9 cellular contexts compared by ENCODE assay signal in the genomic region with DNA sequence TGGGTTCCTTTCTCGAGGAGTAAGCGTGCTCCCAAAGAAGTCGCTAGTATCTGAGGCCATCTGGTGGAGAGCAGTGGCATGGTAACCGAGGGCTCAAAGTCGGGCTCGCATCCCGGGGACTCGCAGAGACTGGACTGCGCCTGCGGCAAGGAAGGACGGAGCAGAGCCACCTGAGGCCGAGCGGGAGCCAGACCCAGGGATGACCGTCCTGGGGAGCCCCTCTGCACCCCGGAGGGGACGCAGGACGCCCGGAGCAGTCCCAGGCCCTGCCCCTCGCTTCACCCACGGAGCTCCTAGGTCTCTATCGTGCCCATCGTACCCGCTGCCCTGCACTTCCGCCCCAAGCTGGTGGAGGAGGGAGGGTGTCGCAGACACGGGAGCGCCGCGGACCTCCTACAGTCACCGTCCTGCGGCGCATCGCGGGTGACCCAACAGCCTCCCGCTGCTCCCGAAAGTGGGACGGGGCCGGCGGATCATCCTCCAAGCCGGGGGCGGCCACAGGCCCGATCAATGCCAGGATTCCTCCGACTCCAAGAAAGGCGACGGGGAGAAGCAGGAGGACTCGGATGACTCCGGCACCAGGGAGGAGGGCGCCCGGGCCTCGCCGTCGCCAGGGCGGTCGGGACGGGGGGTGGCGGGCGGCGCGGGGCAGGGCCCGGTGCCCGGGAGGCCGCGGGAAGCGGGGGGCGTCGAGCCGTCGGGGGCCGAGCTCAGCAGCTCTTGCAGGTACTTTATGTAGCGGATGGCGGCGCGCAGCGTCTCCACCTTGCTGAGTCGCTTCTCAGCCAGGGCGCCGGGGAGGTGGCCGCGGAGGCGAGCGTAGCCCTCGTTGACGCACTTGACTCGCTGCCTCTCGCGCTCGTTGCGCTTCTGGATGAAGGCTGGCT. TPM values are rescaled to one million over a fixed set of nuclear protein-coding genes. Genes with fewer than 3 reads are reported as not detected.
DNase-seq lines count a peak whose midpoint lies in the region; ATAC-seq, FAIRE-seq and TF ChIP-seq lines count a peak whose summit lies in the region.
"Had no signal": no experiment of that assay in that cellular context is flagged by ENCODE, and none has a peak within 500 bp of the region (broad histone marks: within the 10 kb centered on the region; RNA-seq: fewer than 3 reads in every experiment).

No MANE protein-coding gene starts in this region.

- H3K9me3 ChIP-seq in CD8-positive, alpha-beta T cell (ENCODE audit: low read length): no peaks in the 10 kb centered on the region
- no peaks in the 10 kb centered on the region for H3K9me3 ChIP-seq in NT2/D1 (ENCODE audit: insufficient read depth, low read length)
- H3K9me3 ChIP-seq in endothelial cell of umbilical vein (replicated peaks; ENCODE audit: control insufficient read depth, insufficient read depth, low read length): no peaks in the 10 kb centered on the region

- peak overlapping the region; percentile 91 for H3K4me3 Mint-ChIP-seq in CD8-positive, alpha-beta T cell

- TF ChIP-seq POLR2A in endothelial cell of umbilical vein (IDR thresholded peaks at IDR 0.05; ENCODE audit: low read depth, low read length): no peak

- H4K20me1 ChIP-seq in endothelial cell of umbilical vein (replicated peaks; ENCODE audit: control insufficient read depth, extremely low read depth, insufficient read depth, low read length): no peaks in the 10 kb centered on the region

- dilution Hi-C loops in endothelial cell of umbilical vein (cut with MboI; ENCODE audit: extremely low pct_ligation_motif_present, low sequenced_read_pairs): no loop called here

- H3K36me3 Mint-ChIP-seq in CD8-positive, alpha-beta T cell: no peaks in the 10 kb centered on the region

- peak; percentile 97 for FAIRE-seq in endothelial cell of umbilical vein (lab: Jason Lieb, UNC)

- peaks cover 29% of the 10 kb centered on the region for H3K4me1 Mint-ChIP-seq in CD8-positive, alpha-beta T cell (ENCODE audit: low read depth)

- intact Hi-C loops in CD8-positive, alpha-beta T cell (cut with DNase I, micrococcal nuclease): loop anchor here (1.0 to 10.0 kb wide), 8 partner anchors 28 to 490 kb away; a partner anchor contains a TSS
- intact Hi-C loops in endothelial cell of umbilical vein (cut with micrococcal nuclease): loop anchor here (1.0 to 10.0 kb wide), 6 partner anchors 28 to 560 kb away; a partner anchor contains a TSS

- peak overlapping the region; percentile 51 for H3K27ac ChIP-seq in CD8-positive, alpha-beta T cell (ENCODE audit: low read depth, low read length)
- H3K27ac ChIP-seq in endothelial cell of umbilical vein (ENCODE audit: insufficient read depth, low read depth, low read length): no peak overlapping the region

- H3K9me3 Mint-ChIP-seq in CD8-positive, alpha-beta T cell: no peaks in the 10 kb centered on the region

- POLR2A ChIA-PET in CD8-positive, alpha-beta T cell (lab: Charles Lee): interaction anchor here (0.5 to 1.4 kb wide), 8 partner anchors 28 to 492 kb away, joined by 3 to 8 read pairs (median 3); a partner anchor contains a TSS
- POLR2A ChIA-PET in endothelial cell of umbilical vein (lab: Charles Lee): no interaction called here

- no peaks in the 10 kb centered on the region for H3K9me1 ChIP-seq in endothelial cell of umbilical vein (replicated peaks; ENCODE audit: control insufficient read depth, extremely low read depth, insufficient read depth, low read length)

- BruUV-seq in endothelial cell of umbilical vein (replicated peaks; lab: Mats Ljungman, UMichigan): no TSS peak

- H3K79me2 ChIP-seq in endothelial cell of umbilical vein (ENCODE audit: control insufficient read depth, insufficient read depth, low read length): no peaks in the 10 kb centered on the region

- ATAC-seq in CD8-positive, alpha-beta T cell: peak; percentile 80
- peak; percentile 93 for ATAC-seq in GM21360 (IDR thresholded peaks at IDR 0.05; ENCODE audit: unreplicated experiment)

- H3K4me2 ChIP-seq in endothelial cell of umbilical vein (ENCODE audit: insufficient read depth, low read length): peak overlapping the region; percentile 25

- peak overlapping the region; percentile 90 for H3K27ac Mint-ChIP-seq in CD8-positive, alpha-beta T cell

- H3K27me3 ChIP-seq in CD8-positive, alpha-beta T cell (ENCODE audit: insufficient read depth, low read length): no peaks in the 10 kb centered on the region
- H3K27me3 ChIP-seq in NT2/D1 (ENCODE audit: insufficient read depth, insufficient read length) (peaks cover 71% of the 10 kb centered on the region), endothelial cell of umbilical vein (ENCODE audit: control insufficient read depth in 2 of 2, insufficient read depth in 2 of 2, low read length in 2 of 2) (peaks cover 26 to 45% of the 10 kb centered on the region in 2 experiments)

- H3K36me3 ChIP-seq in CD8-positive, alpha-beta T cell (ENCODE audit: insufficient read depth, low read length): no peaks in the 10 kb centered on the region
- H3K36me3 ChIP-seq in NT2/D1 (ENCODE audit: insufficient read depth, insufficient read length, low read length) (no peaks in the 10 kb centered on the region), endothelial cell of umbilical vein (ENCODE audit: control insufficient read depth in 2 of 2, extremely low read depth in 1 of 2, insufficient read depth in 2 of 2, low read length in 2 of 2) (no peaks in the 10 kb centered on the region)

- peak overlapping the region; percentile 92 for H3K9ac ChIP-seq in NT2/D1 (ENCODE audit: insufficient read length, low read depth)
- no peak overlapping the region for H3K9ac ChIP-seq in endothelial cell of umbilical vein (replicated peaks; ENCODE audit: extremely low read depth, insufficient read depth, low read length)

- no peaks in the 10 kb centered on the region for H3K27me3 Mint-ChIP-seq in CD8-positive, alpha-beta T cell (ENCODE audit: low read depth)

- H3K4me3 ChIP-seq in CD8-positive, alpha-beta T cell (ENCODE audit: low read depth, low read length): peak overlapping the region; percentile 67
- peak overlapping the region; percentile 78 for H3K4me3 ChIP-seq in NT2/D1 (ENCODE audit: insufficient read length, low read depth)
- H3K4me3 ChIP-seq in endothelial cell of umbilical vein (replicated peaks in 1 of 3; ENCODE audit: insufficient read depth in 1 of 3, low read depth in 1 of 3, low read length in 3 of 3): peak overlapping the region in 2 of 3 experiments; percentile 9 to 35

- DNase-seq in CD8-positive, alpha-beta T cell: peak; percentile 47 to 83 (median 67)
- DNase-seq in HUDEP-2 (lab: John Stamatoyannopoulos, UW; ENCODE audit: unreplicated experiment in 76 of 76) (peak in 57 of 76 experiments; percentile 2 to 67 (median 36)), NT2/D1 (ENCODE audit: low read depth, low spot score) (peak; percentile 98), endothelial cell of umbilical vein (ENCODE audit: low read depth, low spot score) (peak; percentile 93), midbrain (lab: John Stamatoyannopoulos, UW) (peak; percentile 88)
- DNase-seq in activated CD8-positive, alpha-beta memory T cell treated with anti-CD3 and anti-CD28 coated beads, Interleukin-2, amount 50 U/mL, for 4 hours: peak; percentile 69
- peak; percentile 42 to 53 for DNase-seq in stimulated activated CD8-positive, alpha-beta memory T cell treated with anti-CD3 and anti-CD28 coated beads, Interleukin-15, amount 100 ng/mL, for 4 hours (ENCODE audit: low read depth in 2 of 2)

- H2AFZ ChIP-seq in endothelial cell of umbilical vein (ENCODE audit: low read depth, low read length): peak overlapping the region; percentile 84

- CTCF ChIA-PET in CD8-positive, alpha-beta T cell (lab: Charles Lee): interaction anchor here (0.6 to 4.1 kb wide), 15 partner anchors 8 to 143 kb away, joined by 3 to 30 read pairs (median 4); a partner anchor contains a TSS
- CTCF ChIA-PET in endothelial cell of umbilical vein (lab: Charles Lee): interaction anchor here (0.5 to 3.7 kb wide), 15 partner anchors 11 to 555 kb away, joined by 3 to 70 read pairs (median 5); no protein-coding TSS in a partner anchor

- peak; percentile 72 for TF ChIP-seq CTCF in CD8-positive, alpha-beta T cell (IDR thresholded peaks at IDR 0.05)
- peak; percentile 73 to 89 for TF ChIP-seq CTCF in endothelial cell of umbilical vein (IDR thresholded peaks at IDR 0.05; ENCODE audit: extremely low read depth in 1 of 2, insufficient read depth in 1 of 2, low read depth in 1 of 2, low read length in 2 of 2)

- H3K4me1 ChIP-seq in CD8-positive, alpha-beta T cell (ENCODE audit: insufficient read depth, low read length): peaks cover 13% of the 10 kb centered on the region
- H3K4me1 ChIP-seq in NT2/D1 (ENCODE audit: insufficient read depth, insufficient read length): peaks cover 25% of the 10 kb centered on the region
- no peaks in the 10 kb centered on the region for H3K4me1 ChIP-seq in endothelial cell of umbilical vein (ENCODE audit: control insufficient read depth, extremely low read depth, insufficient read depth, low read length)

RNA-seq across cellular contexts. Expression of a gene that starts 2.3 kb away (rescaled TPM):
- not detected for total RNA-seq in CD8-positive, alpha-beta T cell
- total RNA-seq in endothelial cell of umbilical vein: not detected in 2 replicates
- not detected in 2 replicates for polyA plus RNA-seq in endothelial cell of umbilical vein
- polyA plus RNA-seq in endothelial cell of umbilical vein (2011; cell fraction: cytosol; rRNA removed): not detected in 2 replicates
- not detected in 2 replicates for polyA plus RNA-seq in endothelial cell of umbilical vein (2011; cell fraction: nucleus; rRNA removed)
- polyA plus RNA-seq in endothelial cell of umbilical vein (2012): not detected in 2 replicates
- polyA minus RNA-seq in endothelial cell of umbilical vein: not detected in 2 replicates
- polyA minus RNA-seq in endothelial cell of umbilical vein (2011; cell fraction: cytosol; rRNA and poly(A)+ RNA removed): not detected
- not detected in 2 replicates for polyA minus RNA-seq in endothelial cell of umbilical vein (2011; cell fraction: nucleus; rRNA and poly(A)+ RNA removed)
- total RNA-seq: subcutaneous adipose tissue had no signal

RNA-seq across cellular contexts. Expression of a gene that starts 12.5 kb away (rescaled TPM):
- total RNA-seq in CD8-positive, alpha-beta T cell: under 1 TPM; 0.73 to 0.94 TPM
- total RNA-seq in endothelial cell of umbilical vein: not detected in 2 replicates
- polyA plus RNA-seq in endothelial cell of umbilical vein: not detected in 2 replicates
- not detected in 2 replicates for polyA plus RNA-seq in endothelial cell of umbilical vein (2011; cell fraction: cytosol; rRNA removed)
- not detected in 2 replicates for polyA plus RNA-seq in endothelial cell of umbilical vein (2011; cell fraction: nucleus; rRNA removed)
- not detected in 2 replicates for polyA plus RNA-seq in endothelial cell of umbilical vein (2012)
- polyA minus RNA-seq in endothelial cell of umbilical vein: 0.75 TPM in 1 of 2 replicates, not detected in the other
- polyA minus RNA-seq in endothelial cell of umbilical vein (2011; cell fraction: cytosol; rRNA and poly(A)+ RNA removed): not detected
- not detected in 2 replicates for polyA minus RNA-seq in endothelial cell of umbilical vein (2011; cell fraction: nucleus; rRNA and poly(A)+ RNA removed)
- total RNA-seq: subcutaneous adipose tissue had no signal

RNA-seq across cellular contexts. Expression of a gene that starts 39.8 kb away (rescaled TPM):
- 10 to 100 TPM; 14.3 to 14.4 TPM for total RNA-seq in CD8-positive, alpha-beta T cell
- 39.3 and 44.6 TPM in 2 replicates for total RNA-seq in endothelial cell of umbilical vein
- polyA plus RNA-seq in endothelial cell of umbilical vein: 96.1 and 103 TPM in 2 replicates
- 76.9 and 83.8 TPM in 2 replicates for polyA plus RNA-seq in endothelial cell of umbilical vein (2011; cell fraction: cytosol; rRNA removed)
- 54.7 and 61.3 TPM in 2 replicates for polyA plus RNA-seq in endothelial cell of umbilical vein (2011; cell fraction: nucleus; rRNA removed)
- polyA plus RNA-seq in endothelial cell of umbilical vein (2012): 43.7 and 52.4 TPM in 2 replicates
- polyA minus RNA-seq in endothelial cell of umbilical vein: 97.0 and 123 TPM in 2 replicates
- 28.2 TPM for polyA minus RNA-seq in endothelial cell of umbilical vein (2011; cell fraction: cytosol; rRNA and poly(A)+ RNA removed)
- polyA minus RNA-seq in endothelial cell of umbilical vein (2011; cell fraction: nucleus; rRNA and poly(A)+ RNA removed): 11.3 and 16.9 TPM in 2 replicates

Comparison
In these comparisons a context has a peak if more than half of its experiments do, and no peak if none do; other contexts are left out.
1. DNase-seq: peak in every context shown above with its lines; median percentile 98 in NT2/D1; 93 in endothelial cell of umbilical vein; 88 in midbrain; 69 in activated CD8-positive, alpha-beta memory T cell treated with anti-CD3 and anti-CD28 coated beads, Interleukin-2, amount 50 U/mL, for 4 hours; 67 in CD8-positive, alpha-beta T cell; 48 in stimulated activated CD8-positive, alpha-beta memory T cell treated with anti-CD3 and anti-CD28 coated beads, Interleukin-15, amount 100 ng/mL, for 4 hours; 36 in HUDEP-2.
2. H3K4me3 ChIP-seq: peak in every context shown above with its lines; median percentile 78 in NT2/D1; 67 in CD8-positive, alpha-beta T cell; 22 in endothelial cell of umbilical vein.